8 cellular contexts compared by ENCODE assay signal in genomic region chr21:17784604-17785402, GRCh38. TPM values are rescaled to one million over a fixed set of nuclear protein-coding genes. Genes with fewer than 3 reads are reported as not detected.
DNase-seq lines count a peak whose midpoint lies in the region; ATAC-seq and TF ChIP-seq lines count a peak whose summit lies in the region.

No MANE protein-coding gene starts in this region.

- H3K4me3 ChIP-seq in CD4-positive, alpha-beta memory T cell (ENCODE audit: low read length in 2 of 2) = peak overlapping the region in 1 of 2 donors; percentile 18
- H3K4me3 ChIP-seq in GM23338 (no peak overlapping the region), neuronal stem cell (ENCODE audit: low read length in 2 of 2) (no peak overlapping the region)

- H2BK120ac ChIP-seq in neuronal stem cell (ENCODE audit: low read depth, low read length) = no peak overlapping the region

- peaks cover 0 to 7% (median 0%) of the 10 kb centered on the region in 8 donors for H3K9me3 Mint-ChIP-seq in CD4-positive, alpha-beta memory T cell
- peaks cover 2% of the 10 kb centered on the region for H3K9me3 Mint-ChIP-seq in activated naive CD4-positive, alpha-beta T cell treated with anti-CD3 and anti-CD28 coated beads for 36 hours
- H3K9me3 Mint-ChIP-seq in GM23338 = peaks cover 5% of the 10 kb centered on the region; the same call in 2 of the 3 replicates

- no peak overlapping the region for H2AFZ ChIP-seq in GM23338
- H2AFZ ChIP-seq in neuronal stem cell (ENCODE audit: low read length) = no peak overlapping the region

- H3K4ac ChIP-seq in neuronal stem cell (ENCODE audit: low read length) = no peak overlapping the region

- peak overlapping the region; percentile 66 for H3K27ac ChIP-seq in CD4-positive, alpha-beta memory T cell (ENCODE audit: low read depth, low read length)
- H3K27ac ChIP-seq in GM23338 (ENCODE audit: low read depth) (no peak overlapping the region), neuronal stem cell (replicated peaks; ENCODE audit: low read length) (no peak overlapping the region)

- H2BK5ac ChIP-seq in neuronal stem cell (ENCODE audit: low read length) = no peak overlapping the region

- peaks cover 22 to 24% of the 10 kb centered on the region in 2 donors for H3K36me3 Mint-ChIP-seq in CD4-positive, alpha-beta memory T cell
- H3K36me3 Mint-ChIP-seq in activated naive CD4-positive, alpha-beta T cell treated with anti-CD3 and anti-CD28 coated beads for 36 hours (ENCODE audit: low read depth) = peaks cover 24% of the 10 kb centered on the region
- peaks cover 53% of the 10 kb centered on the region for H3K36me3 Mint-ChIP-seq in GM23338 (ENCODE audit: low read depth)

- no peaks in the 10 kb centered on the region for H3K79me2 ChIP-seq in GM23338 (replicated peaks; ENCODE audit: insufficient read depth)

- no peaks in the 10 kb centered on the region for H3K79me1 ChIP-seq in neuronal stem cell (ENCODE audit: low read depth, low read length)

- POLR2A ChIA-PET in CD4-positive, alpha-beta memory T cell (lab: Charles Lee; ENCODE audit: partially characterized antibody) = interaction anchor here (1.1 to 5.9 kb wide), 8 partner anchors 9 to 173 kb away, joined by 5 to 158 read pairs (median 34); partner anchors contain the start of gene C21orf91

- no peak overlapping the region for H3K18ac ChIP-seq in neuronal stem cell (ENCODE audit: low read length)

- H3K9me2 ChIP-seq in GM23338 (ENCODE audit: insufficient read depth) = peaks cover 3% of the 10 kb centered on the region

- H3K4me1 Mint-ChIP-seq in CD4-positive, alpha-beta memory T cell = peaks cover 82 to 100% (median 93%) of the 10 kb centered on the region in 4 donors
- peaks cover 96% of the 10 kb centered on the region for H3K4me1 Mint-ChIP-seq in activated naive CD4-positive, alpha-beta T cell treated with anti-CD3 and anti-CD28 coated beads for 36 hours (ENCODE audit: low read depth)
- peaks cover 17% of the 10 kb centered on the region for H3K4me1 Mint-ChIP-seq in GM23338

- no peak overlapping the region for H2BK15ac ChIP-seq in neuronal stem cell (ENCODE audit: low read length)

- H3K27ac Mint-ChIP-seq in CD4-positive, alpha-beta memory T cell = peak overlapping the region; percentile 87 to 97 (median 94)
- H3K27ac Mint-ChIP-seq in activated naive CD4-positive, alpha-beta T cell treated with anti-CD3 and anti-CD28 coated beads for 36 hours = peak overlapping the region; percentile 91
- no peak overlapping the region for H3K27ac Mint-ChIP-seq in GM23338

- no peaks in the 10 kb centered on the region for H3F3A ChIP-seq in GM23338 (replicated peaks; ENCODE audit: low read depth)

- CTCF ChIA-PET in CD4-positive, alpha-beta memory T cell (lab: Charles Lee; ENCODE audit: partially characterized antibody) = interaction anchor here (1.1 to 2.0 kb wide), 5 partner anchors 9 to 34 kb away, joined by 3 to 15 read pairs (median 7); partner anchors contain the start of gene C21orf91
- CTCF ChIA-PET in activated naive CD4-positive, alpha-beta T cell treated with anti-CD3 and anti-CD28 coated beads for 36 hours (lab: Charles Lee) = interaction anchor here (1.3 to 5.3 kb wide), 3 partner anchors 10 to 96 kb away, joined by 4 to 30 read pairs (median 6); no protein-coding TSS in a partner anchor

- H3K27me3 ChIP-seq in CD4-positive, alpha-beta memory T cell (ENCODE audit: insufficient read depth, low read length) = no peaks in the 10 kb centered on the region
- no peaks in the 10 kb centered on the region for H3K27me3 ChIP-seq in GM23338 (ENCODE audit: insufficient read depth)
- H3K27me3 ChIP-seq in neuronal stem cell (ENCODE audit: control insufficient read depth in 3 of 3, insufficient read depth in 3 of 3, low read depth in 1 of 3, low read length in 3 of 3) = no peaks in the 10 kb centered on the region

- no peak overlapping the region for H3K9ac ChIP-seq in neuronal stem cell (ENCODE audit: low read depth, low read length, poor library complexity)

- intact Hi-C loops in CD4-positive, alpha-beta memory T cell (cut with micrococcal nuclease) = loop anchor here (1.0 to 5.0 kb wide), 2 partner anchors 9 to 173 kb away; partner anchors contain the start of gene BTG3
- intact Hi-C loops in activated naive CD4-positive, alpha-beta T cell treated with anti-CD3 and anti-CD28 coated beads for 36 hours (cut with micrococcal nuclease) = loop anchor here (1.0 to 5.0 kb wide), 6 partner anchors 8 to 783 kb away; partner anchors contain the start of gene C21orf91

- no peak overlapping the region for H3K14ac ChIP-seq in neuronal stem cell (ENCODE audit: low read length)

- H3K4me2 ChIP-seq in GM23338 (no peak overlapping the region), neuronal stem cell (ENCODE audit: insufficient read depth, low read length, poor library complexity, severe bottlenecking) (no peak overlapping the region)

- H3K23ac ChIP-seq in neuronal stem cell (ENCODE audit: low read depth, low read length, poor library complexity) = no peak overlapping the region

- no peaks in the 10 kb centered on the region for H3K9me3 ChIP-seq in CD4-positive, alpha-beta memory T cell (ENCODE audit: control insufficient read depth in 1 of 2, low read length in 2 of 2)
- H3K9me3 ChIP-seq in neuronal stem cell (replicated peaks in 1 of 2; ENCODE audit: control insufficient read depth in 2 of 2, insufficient read depth in 1 of 2, low read depth in 1 of 2, low read length in 2 of 2) = peaks cover 0 to 5% of the 10 kb centered on the region in 2 donors

- no peaks in the 10 kb centered on the region for H4K20me1 ChIP-seq in GM23338 (replicated peaks; ENCODE audit: insufficient read depth)

- peaks cover 95% of the 10 kb centered on the region for H3K4me1 ChIP-seq in CD4-positive, alpha-beta memory T cell (ENCODE audit: insufficient read depth, low read length)
- H3K4me1 ChIP-seq in GM23338 (ENCODE audit: insufficient read depth) (peaks cover 19% of the 10 kb centered on the region), neuronal stem cell (ENCODE audit: control insufficient read depth in 2 of 2, insufficient read depth in 1 of 2, low read depth in 1 of 2, low read length in 2 of 2) (no peaks in the 10 kb centered on the region)

- no CpG with 5 or more reads among the region's 6 CpGs for WGBS in neuronal stem cell (ENCODE audit: extremely low coverage in 2 of 2, insufficient read length in 2 of 2, insufficient replicate concordance in 1 of 2), 2 donors

- TF ChIP-seq CTCF in GM23338 (conservative IDR thresholded peaks at IDR 0.05; ENCODE audit: low read depth in 2 of 2) = no peak

- H3K36me3 ChIP-seq in CD4-positive, alpha-beta memory T cell (ENCODE audit: insufficient read depth, low read length) = no peaks in the 10 kb centered on the region
- H3K36me3 ChIP-seq in GM23338 (ENCODE audit: insufficient read depth) (peaks cover 8% of the 10 kb centered on the region; the same call in 1 of the 2 replicates), neuronal stem cell (replicated peaks in 1 of 2; ENCODE audit: control insufficient read depth in 2 of 2, insufficient read depth in 2 of 2, low read length in 2 of 2) (peaks cover 3 to 39% of the 10 kb centered on the region in 2 donors)

- no peak overlapping the region for H2BK12ac ChIP-seq in neuronal stem cell (ENCODE audit: low read length)

- no peak overlapping the region for H2AK5ac ChIP-seq in neuronal stem cell (ENCODE audit: low read depth, low read length)

- peak in 1 of 5 donors; percentile 73 for DNase-seq in CD4-positive, alpha-beta memory T cell
- peak; percentile 64 for DNase-seq in activated naive CD4-positive, alpha-beta T cell treated with anti-CD3 and anti-CD28 coated beads for 36 hours
- DNase-seq in GM23338 (ENCODE audit: low spot score) (no peak), retina (no peak), neuronal stem cell (ENCODE audit: low spot score) (no peak), superior temporal gyrus (ENCODE audit: extremely low spot score) (no peak)

- peak overlapping the region; percentile 69 to 88 (median 84) for H3K4me3 Mint-ChIP-seq in CD4-positive, alpha-beta memory T cell
- peak overlapping the region; percentile 43 for H3K4me3 Mint-ChIP-seq in activated naive CD4-positive, alpha-beta T cell treated with anti-CD3 and anti-CD28 coated beads for 36 hours
- no peak overlapping the region for H3K4me3 Mint-ChIP-seq in GM23338

- ATAC-seq in GM19438 (IDR thresholded peaks at IDR 0.05; ENCODE audit: low read depth, unreplicated experiment) = peak; percentile 51
- peak; percentile 54 for ATAC-seq in HG03442 (IDR thresholded peaks at IDR 0.05; ENCODE audit: unreplicated experiment)
- no peak for ATAC-seq in GM23338

- no peak overlapping the region for H4K91ac ChIP-seq in neuronal stem cell (ENCODE audit: low read depth, low read length, poor library complexity)

- H3K27me3 Mint-ChIP-seq in CD4-positive, alpha-beta memory T cell = no peaks in the 10 kb centered on the region
- no peaks in the 10 kb centered on the region for H3K27me3 Mint-ChIP-seq in activated naive CD4-positive, alpha-beta T cell treated with anti-CD3 and anti-CD28 coated beads for 36 hours (ENCODE audit: low read depth)
- H3K27me3 Mint-ChIP-seq in GM23338 (ENCODE audit: insufficient read depth, low read depth, poor library complexity) = no peaks in the 10 kb centered on the region

- no peak overlapping the region for H4K8ac ChIP-seq in neuronal stem cell (ENCODE audit: low read depth, low read length)

TF ChIP-seq in GM23338, 12 proteins besides CTCF, POLR2A, EP300 and RAD21 (continues in another document):
- TF ChIP-seq, protein P1, sequence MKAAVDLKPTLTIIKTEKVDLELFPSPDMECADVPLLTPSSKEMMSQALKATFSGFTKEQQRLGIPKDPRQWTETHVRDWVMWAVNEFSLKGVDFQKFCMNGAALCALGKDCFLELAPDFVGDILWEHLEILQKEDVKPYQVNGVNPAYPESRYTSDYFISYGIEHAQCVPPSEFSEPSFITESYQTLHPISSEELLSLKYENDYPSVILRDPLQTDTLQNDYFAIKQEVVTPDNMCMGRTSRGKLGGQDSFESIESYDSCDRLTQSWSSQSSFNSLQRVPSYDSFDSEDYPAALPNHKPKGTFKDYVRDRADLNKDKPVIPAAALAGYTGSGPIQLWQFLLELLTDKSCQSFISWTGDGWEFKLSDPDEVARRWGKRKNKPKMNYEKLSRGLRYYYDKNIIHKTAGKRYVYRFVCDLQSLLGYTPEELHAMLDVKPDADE (IDR thresholded peaks at IDR 0.05) = no peak
- no peak for TF ChIP-seq CREB1 (CRISPR knock-in tag; IDR thresholded peaks at IDR 0.05; ENCODE audit: low read depth)

RNA-seq across cellular contexts. Expression of gene C21orf91, which starts 34.4 kb away (rescaled TPM):
- 10 to 100 TPM; 80.1 to 80.5 TPM for total RNA-seq in CD4-positive, alpha-beta memory T cell
- polyA plus RNA-seq in CD4-positive, alpha-beta memory T cell = 10 to 100 TPM; 38.5 to 46.4 TPM
- 10 to 100 TPM; 25.6 to 25.8 TPM for total RNA-seq in activated naive CD4-positive, alpha-beta T cell treated with anti-CD3 and anti-CD28 coated beads for 36 hours
- total RNA-seq in GM23338 (2014; rRNA removed; shearing (Covaris generic)) = 18.6 and 20.0 TPM in 2 replicates
- 7.3 and 10.9 TPM in 2 replicates for polyA plus RNA-seq in GM23338 (2016; fragmentation: Nextera tagmentation; extraction: Ambion mirVana)
- 21.8 TPM for polyA plus RNA-seq in neuronal stem cell (2013, experiment 1 of 2)
- 22.2 TPM for polyA plus RNA-seq in neuronal stem cell (2013, experiment 2 of 2)
